In genomic region chr4:164779811-164780216, GRCh38 we compare ENCODE assay signal across 9 cellular contexts. TPM values are rescaled to one million over a fixed set of nuclear protein-coding genes. Genes with fewer than 3 reads are reported as not detected.
DNase-seq lines count a peak whose midpoint lies in the region; ATAC-seq and TF ChIP-seq lines count a peak whose summit lies in the region.
"Had no signal": no experiment of that assay in that cellular context is flagged by ENCODE, and none has a peak within 500 bp of the region (broad histone marks: within the 10 kb centered on the region; RNA-seq: fewer than 3 reads in every experiment).

No MANE protein-coding gene starts in this region.

- H2AFZ ChIP-seq in PC-3 (ENCODE audit: low read length), result no peak overlapping the region
- no peak overlapping the region for H2AFZ ChIP-seq in neural progenitor cell (replicated peaks)

- H3K9me3 ChIP-seq in PC-3 (ENCODE audit: low read length), result no peaks in the 10 kb centered on the region
- no peaks in the 10 kb centered on the region for H3K9me3 ChIP-seq in neural progenitor cell (ENCODE audit: low read depth)

- H3K9me2 ChIP-seq in PC-3 (replicated peaks; ENCODE audit: low read length), result no peaks in the 10 kb centered on the region

- intact Hi-C loops in PC-3 (cut with micrococcal nuclease), result loop anchor here (1.0 to 10.0 kb wide), 3 partner anchors 66 to 217 kb away; no protein-coding TSS in a partner anchor

- H3K4me3 Mint-ChIP-seq in neural progenitor cell, result no peak overlapping the region
- H3K4me3 Mint-ChIP-seq: activated naive CD8-positive, alpha-beta T cell treated with anti-CD3 and anti-CD28 coated beads, Interleukin-2, amount 10 ng/mL, durations not matched to agents 7 days and 5 days had no signal

- H3K9ac ChIP-seq in PC-3 (ENCODE audit: low read length) (no peak overlapping the region), neural progenitor cell (no peak overlapping the region)

- no peaks in the 10 kb centered on the region for H3F3A ChIP-seq in PC-3 (ENCODE audit: low read length, unreplicated experiment)
- peaks cover 4% of the 10 kb centered on the region for H3F3A ChIP-seq in neural progenitor cell (ENCODE audit: low read depth)

- H3K36me3 Mint-ChIP-seq in neural progenitor cell, result no peaks in the 10 kb centered on the region
- H3K36me3 Mint-ChIP-seq: activated naive CD8-positive, alpha-beta T cell treated with anti-CD3 and anti-CD28 coated beads, Interleukin-2, amount 10 ng/mL, durations not matched to agents 7 days and 5 days had no signal

- ATAC-seq in GM18517 (IDR thresholded peaks at IDR 0.05; ENCODE audit: unreplicated experiment) (peak; percentile 63), HG03159 (IDR thresholded peaks at IDR 0.05; ENCODE audit: unreplicated experiment) (peak; percentile 67), PC-3 (no peak)

- H3K27me3 ChIP-seq in PC-3 (ENCODE audit: low read length), result no peaks in the 10 kb centered on the region
- no peaks in the 10 kb centered on the region for H3K27me3 ChIP-seq in neural progenitor cell

- CTCF ChIA-PET in PC-3 (lab: Charles Lee), result no interaction called here

- no peak overlapping the region for H3K27ac Mint-ChIP-seq in neural progenitor cell
- H3K27ac Mint-ChIP-seq: activated naive CD8-positive, alpha-beta T cell treated with anti-CD3 and anti-CD28 coated beads, Interleukin-2, amount 10 ng/mL, durations not matched to agents 7 days and 5 days had no signal

- H3K9me3 Mint-ChIP-seq in neural progenitor cell, result no peaks in the 10 kb centered on the region
- H3K9me3 Mint-ChIP-seq: activated naive CD8-positive, alpha-beta T cell treated with anti-CD3 and anti-CD28 coated beads, Interleukin-2, amount 10 ng/mL, durations not matched to agents 7 days and 5 days had no signal

- no peak overlapping the region for H3K4me2 ChIP-seq in PC-3 (ENCODE audit: low read length)
- no peak overlapping the region for H3K4me2 ChIP-seq in neural progenitor cell

- peak; percentile 70 for TF ChIP-seq CTCF in PC-3 (conservative IDR thresholded peaks at IDR 0.05; ENCODE audit: low read depth, low read length)
- TF ChIP-seq CTCF in neural progenitor cell (IDR thresholded peaks at IDR 0.05), result peak; percentile 87

- POLR2A ChIA-PET in PC-3 (lab: Charles Lee; ENCODE audit: unreplicated experiment), result no interaction called here

- H3K79me2 ChIP-seq in PC-3 (ENCODE audit: low read length) (no peaks in the 10 kb centered on the region), neural progenitor cell (ENCODE audit: low read depth) (no peaks in the 10 kb centered on the region)

- no peaks in the 10 kb centered on the region for H3K4me1 ChIP-seq in PC-3 (ENCODE audit: insufficient read depth, low read length)
- peaks cover 17% of the 10 kb centered on the region for H3K4me1 ChIP-seq in neural progenitor cell

- H3K27ac ChIP-seq in PC-3 (ENCODE audit: low read length) (no peak overlapping the region), neural progenitor cell (no peak overlapping the region)

- H3K4me3 ChIP-seq in PC-3 (ENCODE audit: low read length), result no peak overlapping the region
- no peak overlapping the region for H3K4me3 ChIP-seq in neural progenitor cell

- H4K20me1 ChIP-seq in PC-3 (ENCODE audit: low read length) (no peaks in the 10 kb centered on the region), neural progenitor cell (ENCODE audit: low read depth) (no peaks in the 10 kb centered on the region)

- H3K4me1 Mint-ChIP-seq in neural progenitor cell, result peaks cover 3% of the 10 kb centered on the region
- H3K4me1 Mint-ChIP-seq: activated naive CD8-positive, alpha-beta T cell treated with anti-CD3 and anti-CD28 coated beads, Interleukin-2, amount 10 ng/mL, durations not matched to agents 7 days and 5 days had no signal

- peak; percentile 13 for DNase-seq in NCI-H1092 treated with DMSO at 0.1 percent for 48 hours (lab: John Stamatoyannopoulos, UW)
- no peak for DNase-seq in NCI-H1092 (lab: John Stamatoyannopoulos, UW)
- peak; percentile 48 for DNase-seq in PC-3
- peak; percentile 53 for DNase-seq in epidermal melanocyte (ENCODE audit: insufficient read length, low spot score)
- DNase-seq in neural progenitor cell (ENCODE audit: low spot score), result peak; percentile 68
- no peak for DNase-seq in dedifferentiated amniotic fluid mesenchymal stem cell (ENCODE audit: extremely low spot score)
- DNase-seq: activated naive CD8-positive, alpha-beta T cell treated with anti-CD3 and anti-CD28 coated beads, Interleukin-2, amount 10 ng/mL, durations not matched to agents 7 days and 5 days had no signal

- peaks cover 2% of the 10 kb centered on the region for H3K27me3 Mint-ChIP-seq in neural progenitor cell (ENCODE audit: insufficient read depth, low read depth)

- BruUV-seq in PC-3 (replicated peaks; lab: Mats Ljungman, UMichigan), result no TSS peak

- H3K36me3 ChIP-seq in PC-3 (ENCODE audit: low read depth, low read length) (no peaks in the 10 kb centered on the region), neural progenitor cell (no peaks in the 10 kb centered on the region)

RNA-seq across cellular contexts. Expression of gene SMIM31, which starts 25.9 kb away (rescaled TPM):
- total RNA-seq in PC-3 (2014; rRNA removed), result not detected in 2 replicates
- total RNA-seq in neural progenitor cell (ENCODE audit: low replicate concordance), result not detected in 2 replicates
- total RNA-seq: activated naive CD8-positive, alpha-beta T cell treated with anti-CD3 and anti-CD28 coated beads, Interleukin-2, amount 10 ng/mL, durations not matched to agents 7 days and 5 days had no signal

Comparison
In these comparisons a context has a peak if more than half of its experiments do, and no peak if none do; other contexts are left out.
1. DNase-seq: peak in NCI-H1092 treated with DMSO at 0.1 percent for 48 hours (single experiment), PC-3 (single experiment), epidermal melanocyte (single experiment) and neural progenitor cell (single experiment); none in NCI-H1092 (single experiment) and dedifferentiated amniotic fluid mesenchymal stem cell (single experiment).